ENCODE assay signal across 13 cellular contexts in genomic region chr11:78061088-78061920, GRCh38. TPM values are rescaled to one million over a fixed set of nuclear protein-coding genes. Genes with fewer than 3 reads are reported as not detected.
DNase-seq lines count a peak whose midpoint lies in the region; ATAC-seq and TF ChIP-seq lines count a peak whose summit lies in the region.
"Had no signal": no experiment of that assay in that cellular context is flagged by ENCODE, and none has a peak within 500 bp of the region (broad histone marks: within the 10 kb centered on the region; RNA-seq: fewer than 3 reads in every experiment).

No MANE protein-coding gene starts in this region.

- ATAC-seq in left lung (peak; percentile 33), GM18517 (IDR thresholded peaks at IDR 0.05; ENCODE audit: unreplicated experiment) (no peak), GM19463 (IDR thresholded peaks at IDR 0.05; ENCODE audit: unreplicated experiment) (no peak)
- ATAC-seq: stimulated activated naive CD8-positive, alpha-beta T cell treated with anti-CD3 and anti-CD28 coated beads, Interleukin-15, Interleukin-2, amounts not matched to agents 100 U/mL and 50 U/mL, for 24 hours; WTC11 had no signal

- peaks cover 0 to 14% of the 10 kb centered on the region in 2 donors for H3K4me1 ChIP-seq in ascending aorta
- peaks cover 0 to 7% of the 10 kb centered on the region in 2 donors for H3K4me1 ChIP-seq in left lung
- peaks cover 12% of the 10 kb centered on the region for H3K4me1 ChIP-seq in testis
- H3K4me1 ChIP-seq: prostate gland had no signal

- H3K9me3 ChIP-seq in ascending aorta (no peaks in the 10 kb centered on the region), left lung (no peaks in the 10 kb centered on the region), testis (no peaks in the 10 kb centered on the region)
- H3K9me3 ChIP-seq: prostate gland had no signal

- H3K4me3 ChIP-seq in LNCaP clone FGC (ENCODE audit: low read depth, low read length) = 0 out of 2 replicates have a peak overlapping the region, but pooled peaks have one; percentile 5
- H3K4me3 ChIP-seq in ascending aorta = no peak overlapping the region
- H3K4me3 ChIP-seq in left lung = no peak overlapping the region
- no peak overlapping the region for H3K4me3 ChIP-seq in testis
- H3K4me3 ChIP-seq: prostate gland had no signal

- TF ChIP-seq POLR2A in testis (IDR thresholded peaks at IDR 0.05) = no peak

- no peaks in the 10 kb centered on the region for H3K36me3 ChIP-seq in ascending aorta
- no peaks in the 10 kb centered on the region for H3K36me3 ChIP-seq in left lung
- no peaks in the 10 kb centered on the region for H3K36me3 ChIP-seq in testis (ENCODE audit: low read depth, missing control alignments)
- H3K36me3 ChIP-seq: prostate gland had no signal

- H3K27me3 ChIP-seq in ascending aorta (no peaks in the 10 kb centered on the region), left lung (no peaks in the 10 kb centered on the region), testis (no peaks in the 10 kb centered on the region)

- 57 to 62% methylated on average over 4 of the region's 4 CpGs for WGBS in testis, 2 donors

- DNase-seq in LNCaP clone FGC (ENCODE audit: low read depth) (peak; percentile 94), ascending aorta (ENCODE audit: low spot score in 2 of 2) (no peak), left lung (no peak), testis (peak; percentile 50), NCI-H69 (lab: John Stamatoyannopoulos, UW) (no peak)
- DNase-seq: midbrain; stimulated activated naive CD8-positive, alpha-beta T cell treated with anti-CD3 and anti-CD28 coated beads, Interleukin-15, Interleukin-2, amounts not matched to agents 100 U/mL and 50 U/mL, for 24 hours had no signal

- intact Hi-C loops in ascending aorta (cut with DNase I) = no loop called here
- intact Hi-C loops in left lung (cut with DNase I) = no loop called here
- intact Hi-C loops in testis (cut with DNase I; ENCODE audit: low total_unique reads) = no loop called here

- H3K27ac ChIP-seq in ascending aorta (peak overlapping the region; percentile 38 to 58), left lung (no peak overlapping the region), testis (peak overlapping the region in 1 of 2 donors; percentile 25)
- H3K27ac ChIP-seq: prostate gland had no signal

- TF ChIP-seq CTCF in LNCaP clone FGC (IDR thresholded peaks at IDR 0.05; ENCODE audit: control insufficient read depth, extremely low read depth, insufficient read depth) (no peak), ascending aorta (IDR thresholded peaks at IDR 0.05) (no peak), left lung (IDR thresholded peaks at IDR 0.05) (no peak), testis (IDR thresholded peaks at IDR 0.05) (no peak)

RNA-seq across cellular contexts. Expression of gene THRSP, which starts 2.4 kb away (rescaled TPM):
- total RNA-seq in ascending aorta (not detected), left lung (not detected), testis (under 1 TPM in 1 of 2 donors, not detected in 1; 0.31 TPM)
- polyA plus RNA-seq in testis (ENCODE audit: insufficient read depth, low read depth, low replicate concordance) = 0.37 TPM
- total RNA-seq: dermis microvascular lymphatic vessel endothelial cell, prostate gland, SK-MEL-5, WTC11 had no signal

RNA-seq across cellular contexts. Expression of gene NDUFC2, which starts 18.4 kb away (rescaled TPM):
- 112 TPM for total RNA-seq in ascending aorta
- total RNA-seq in left lung = 100 to 1,000 TPM; 182 to 224 TPM
- total RNA-seq in testis = 100 to 1,000 TPM in 1 of 2 donors, 10 to 100 TPM in 1; 94.7 to 105 TPM
- polyA plus RNA-seq in testis (ENCODE audit: insufficient read depth, low read depth, low replicate concordance) = 210 TPM

RNA-seq across cellular contexts. Expression of gene KCTD14, which starts 38.2 kb away (rescaled TPM):
- 0.96 TPM for total RNA-seq in ascending aorta
- 10 to 100 TPM; 17.7 to 19.2 TPM for total RNA-seq in left lung
- 1 to 10 TPM in 1 of 2 donors, under 1 TPM in 1; 0.71 to 1.4 TPM for total RNA-seq in testis
- polyA plus RNA-seq in testis (ENCODE audit: insufficient read depth, low read depth, low replicate concordance) = 3.8 TPM
- total RNA-seq: SK-MEL-5 had no signal

Comparison
In these comparisons a context has a peak if more than half of its experiments do, and no peak if none do; other contexts are left out.
1. DNase-seq: peak in LNCaP clone FGC (single experiment) and testis (single experiment); none in ascending aorta (0 of 2), left lung (0 of 2) and NCI-H69 (single experiment).
2. H3K27ac ChIP-seq: peak in ascending aorta (2 of 2); none in left lung (0 of 2).